8 cellular contexts compared by ENCODE assay signal in genomic region chr7:5284304-5285281, GRCh38. TPM values are rescaled to one million over a fixed set of nuclear protein-coding genes. Genes with fewer than 3 reads are reported as not detected.
DNase-seq lines count a peak whose midpoint lies in the region; TF ChIP-seq lines count a peak whose summit lies in the region.

No MANE protein-coding gene starts in this region.

- H3K36me3 Mint-ChIP-seq in type B pancreatic cell: no peaks in the 10 kb centered on the region

- DNase-seq in cardiac muscle cell (ENCODE audit: low read depth in 1 of 2, low spot score in 1 of 2) (peak; percentile 23 to 82), cardiac septum (ENCODE audit: low spot score) (no peak), NCI-H1694 treated with DMSO at 0.1 percent for 48 hours (lab: John Stamatoyannopoulos, UW) (peak; percentile 87), inferior parietal cortex (ENCODE audit: extremely low spot score) (peak; percentile 24), type B pancreatic cell (ENCODE audit: extremely low spot score, unreplicated experiment) (no peak), cerebellar nuclear complex (lab: John Stamatoyannopoulos, UW) (no peak), middle frontal gyrus (ENCODE audit: extremely low spot score, low spot score) (no peak)

- peaks cover 4% of the 10 kb centered on the region for H3K4me1 Mint-ChIP-seq in type B pancreatic cell (ENCODE audit: unreplicated experiment)

- no peaks in the 10 kb centered on the region for H3K27me3 ChIP-seq in cardiac muscle cell

- H3K27ac Mint-ChIP-seq in type B pancreatic cell: peak overlapping the region; percentile 82

- no peaks in the 10 kb centered on the region for H3K4me1 ChIP-seq in cardiac muscle cell (ENCODE audit: low read depth)

- no peaks in the 10 kb centered on the region for H3K36me3 ChIP-seq in cardiac muscle cell

- H3K9me3 Mint-ChIP-seq in type B pancreatic cell: no peaks in the 10 kb centered on the region

- no peak overlapping the region for H3K27ac ChIP-seq in cardiac muscle cell
- H3K27ac ChIP-seq in VCaP: no peak overlapping the region

- intact Hi-C loops in cardiac septum (cut with DNase I): no loop called here

- H3K27me3 Mint-ChIP-seq in type B pancreatic cell: no peaks in the 10 kb centered on the region

- H3K9me3 ChIP-seq in cardiac muscle cell (ENCODE audit: low read depth): no peaks in the 10 kb centered on the region

- TF ChIP-seq CTCF in cardiac muscle cell (IDR thresholded peaks at IDR 0.05; ENCODE audit: low read depth, low read length) (peak; percentile 43), VCaP (conservative IDR thresholded peaks at IDR 0.05) (0 out of 2 replicates have a peak, but pooled peaks have one; percentile 14), type B pancreatic cell (conservative IDR thresholded peaks at IDR 0.05) (peak; percentile 54)

- peak overlapping the region; percentile 86 for H3K4me3 Mint-ChIP-seq in type B pancreatic cell

- no peak overlapping the region for H3K4me3 ChIP-seq in cardiac muscle cell

RNA-seq across cellular contexts. Expression of gene SLC29A4, which starts 1.9 kb away (rescaled TPM):
- total RNA-seq in cardiac muscle cell (19.5 and 28.3 TPM in 2 replicates), cardiac septum (2.7 TPM), type B pancreatic cell (ENCODE audit: low replicate concordance) (76.1 and 79.6 TPM in 2 replicates)
- 14.6 and 26.5 TPM in 2 replicates for polyA plus RNA-seq in cardiac muscle cell

Comparison
In these comparisons a context has a peak if more than half of its experiments do, and no peak if none do; other contexts are left out.
1. DNase-seq: peak in cardiac muscle cell (2 of 2), NCI-H1694 treated with DMSO at 0.1 percent for 48 hours (single experiment) and inferior parietal cortex (single experiment); none in cardiac septum (single experiment), type B pancreatic cell (single experiment), cerebellar nuclear complex (0 of 2) and middle frontal gyrus (single experiment).
2. Peak in every context shown above with its lines, with median percentiles within 50 percentile points of each other: CTCF ChIP-seq.